ENCODE assay signal across 9 cellular contexts in genomic region chr5:10635257-10635860, GRCh38.
DNase-seq lines count a peak whose midpoint lies in the region; ATAC-seq and TF ChIP-seq lines count a peak whose summit lies in the region.
"Had no signal": no experiment of that assay in that cellular context is flagged by ENCODE, and none has a peak within 500 bp of the region (broad histone marks: within the 10 kb centered on the region; RNA-seq: fewer than 3 reads in every experiment).

No MANE protein-coding gene starts in this region.

- no peak for TF ChIP-seq POLR2A in esophagus squamous epithelium (IDR thresholded peaks at IDR 0.05)

- peak; percentile 73 for ATAC-seq in GM19452 (IDR thresholded peaks at IDR 0.05; ENCODE audit: unreplicated experiment)
- peak; percentile 58 for ATAC-seq in HG03439 (IDR thresholded peaks at IDR 0.05; ENCODE audit: unreplicated experiment)
- ATAC-seq in esophagus mucosa = peak; percentile 62
- no peak for ATAC-seq in sciatic nerve

- DNase-seq in AG08395 (ENCODE audit: low spot score) (peak; percentile 32), sciatic nerve (ENCODE audit: low spot score) (no peak), esophagus squamous epithelium (lab: John Stamatoyannopoulos, UW) (no peak)
- DNase-seq in activated CD4-positive, CD25-positive, alpha-beta regulatory T cell treated with anti-CD3 and anti-CD28 coated beads, Interleukin-2, amount 50 U/mL, for 16 hours (ENCODE audit: low read depth, low spot score) = peak; percentile 51
- peak; percentile 38 for DNase-seq in stimulated activated CD8-positive, alpha-beta memory T cell treated with anti-CD3 and anti-CD28 coated beads, Interleukin-15, amount 100 ng/mL, for 24 hours (ENCODE audit: low read depth)

- no peak for TF ChIP-seq CTCF in esophagus squamous epithelium (IDR thresholded peaks at IDR 0.05)

- intact Hi-C loops in sciatic nerve (cut with DNase I) = no loop called here
- intact Hi-C loops in esophagus squamous epithelium (cut with DNase I) = no loop called here

- no peak overlapping the region for H3K4me3 ChIP-seq in esophagus squamous epithelium

- no peaks in the 10 kb centered on the region for H3K9me3 ChIP-seq in esophagus squamous epithelium

- no peaks in the 10 kb centered on the region for H3K36me3 ChIP-seq in esophagus squamous epithelium

- H3K27me3 ChIP-seq in esophagus squamous epithelium = peaks cover 0 to 10% (median 0%) of the 10 kb centered on the region in 4 donors

- H3K4me1 ChIP-seq in esophagus squamous epithelium = peaks cover 0 to 27% (median 4%) of the 10 kb centered on the region in 3 donors

- no peak overlapping the region for H3K27ac ChIP-seq in esophagus squamous epithelium
- H3K27ac ChIP-seq: C4-2B had no signal

- 28 to 48% methylated on average over 7 to 9 of the region's 10 CpGs for WGBS in esophagus squamous epithelium, 2 donors

Comparison
In these comparisons a context has a peak if more than half of its experiments do, and no peak if none do; other contexts are left out.
1. DNase-seq: peak in AG08395 (single experiment), activated CD4-positive, CD25-positive, alpha-beta regulatory T cell treated with anti-CD3 and anti-CD28 coated beads, Interleukin-2, amount 50 U/mL, for 16 hours (single experiment) and stimulated activated CD8-positive, alpha-beta memory T cell treated with anti-CD3 and anti-CD28 coated beads, Interleukin-15, amount 100 ng/mL, for 24 hours (single experiment); none in sciatic nerve (single experiment) and esophagus squamous epithelium (single experiment).